ENCODE assay signal across 8 cellular contexts in genomic region chr13:43132228-43132627, GRCh38.
A peak's percentile ranks its signal among the peaks of the same experiment; 100 is the strongest.
DNase-seq lines count a peak whose midpoint lies in the region; ATAC-seq and TF ChIP-seq lines count a peak whose summit lies in the region.

No MANE protein-coding gene starts in this region.

- TF ChIP-seq EP300 in stomach (IDR thresholded peaks at IDR 0.05) = no peak
- TF ChIP-seq EP300 in esophagus muscularis mucosa (IDR thresholded peaks at IDR 0.05) = no peak

- WGBS in stomach, 5 donors = 42 to 70% (median 45%) methylated on average over 4 of the region's 4 CpGs
- 73% methylated on average over 4 of the region's 4 CpGs for whole genome bisulfite sequencing in esophagus muscularis mucosa

- no peak overlapping the region for H3K4me3 Mint-ChIP-seq in activated naive CD8-positive, alpha-beta T cell treated with anti-CD3 and anti-CD28 coated beads, Interleukin-2, amount 50 U/mL, for 24 hours
- no peak overlapping the region for H3K4me3 Mint-ChIP-seq in activated naive CD8-positive, alpha-beta T cell treated with anti-CD3 and anti-CD28 coated beads for 36 hours
- H3K4me3 Mint-ChIP-seq in glutamatergic neuron (ENCODE audit: unreplicated experiment) = no peak overlapping the region
- H3K4me3 Mint-ChIP-seq in T-helper 17 cell = no peak overlapping the region

- no peaks in the 10 kb centered on the region for H4K20me1 ChIP-seq in OCI-LY1 (ENCODE audit: insufficient read depth, low read length)

- H3K4me2 ChIP-seq in OCI-LY1 (ENCODE audit: low read length) = peak overlapping the region; percentile 44

- H3F3A ChIP-seq in OCI-LY1 (ENCODE audit: insufficient read depth, low read length) = peaks cover 19% of the 10 kb centered on the region; the same call in 1 of the 2 replicates

- H3K27me3 Mint-ChIP-seq in activated naive CD8-positive, alpha-beta T cell treated with anti-CD3 and anti-CD28 coated beads, Interleukin-2, amount 50 U/mL, for 24 hours = peaks cover 2% of the 10 kb centered on the region
- H3K27me3 Mint-ChIP-seq in activated naive CD8-positive, alpha-beta T cell treated with anti-CD3 and anti-CD28 coated beads for 36 hours = no peaks in the 10 kb centered on the region
- H3K27me3 Mint-ChIP-seq in glutamatergic neuron (ENCODE audit: unreplicated experiment) (peaks cover 7% of the 10 kb centered on the region), T-helper 17 cell (peaks cover 57% of the 10 kb centered on the region)

- H3K4me1 ChIP-seq in OCI-LY1 (ENCODE audit: insufficient read depth, low read length, severe bottlenecking) (peaks cover 90% of the 10 kb centered on the region), stomach (peaks cover 0 to 11% (median 3%) of the 10 kb centered on the region in 4 donors), esophagus muscularis mucosa (peaks cover 9 to 14% (median 9%) of the 10 kb centered on the region in 4 donors)

- H3K27me3 ChIP-seq in OCI-LY1 (ENCODE audit: insufficient read depth, low read length) = no peaks in the 10 kb centered on the region
- H3K27me3 ChIP-seq in stomach = peaks cover 0 to 7% (median 0%) of the 10 kb centered on the region in 3 donors
- H3K27me3 ChIP-seq in esophagus muscularis mucosa = no peaks in the 10 kb centered on the region

- no peaks in the 10 kb centered on the region for H3K79me2 ChIP-seq in OCI-LY1 (ENCODE audit: insufficient read depth, low read length)

- TF ChIP-seq POLR2A in stomach (IDR thresholded peaks at IDR 0.05) (no peak), esophagus muscularis mucosa (IDR thresholded peaks at IDR 0.05; ENCODE audit: low read depth) (no peak)

- no peaks in the 10 kb centered on the region for H3K36me3 Mint-ChIP-seq in activated naive CD8-positive, alpha-beta T cell treated with anti-CD3 and anti-CD28 coated beads, Interleukin-2, amount 50 U/mL, for 24 hours (ENCODE audit: low read depth)
- no peaks in the 10 kb centered on the region for H3K36me3 Mint-ChIP-seq in activated naive CD8-positive, alpha-beta T cell treated with anti-CD3 and anti-CD28 coated beads for 36 hours
- no peaks in the 10 kb centered on the region for H3K36me3 Mint-ChIP-seq in glutamatergic neuron (ENCODE audit: unreplicated experiment)
- peaks cover 12% of the 10 kb centered on the region for H3K36me3 Mint-ChIP-seq in T-helper 17 cell (ENCODE audit: low read depth)

- peak; percentile 39 for ATAC-seq in activated naive CD8-positive, alpha-beta T cell treated with anti-CD3 and anti-CD28 coated beads, Interleukin-2, amount 50 U/mL, for 24 hours
- no peak for ATAC-seq in T-helper 17 cell
- no peak for ATAC-seq in HG03045 (IDR thresholded peaks at IDR 0.05; ENCODE audit: unreplicated experiment)

- TF ChIP-seq CTCF in OCI-LY1 (IDR thresholded peaks at IDR 0.05; ENCODE audit: low read length) = peak; percentile 60
- TF ChIP-seq CTCF in glutamatergic neuron (IDR thresholded peaks at IDR 0.05; ENCODE audit: partially characterized antibody, unreplicated experiment) = no peak
- TF ChIP-seq CTCF in stomach (IDR thresholded peaks at IDR 0.05) = peak in 3 of 7 experiments; percentile 20 to 65 (median 33)
- TF ChIP-seq CTCF in esophagus muscularis mucosa (IDR thresholded peaks at IDR 0.05) = no peak

- H3K9me3 Mint-ChIP-seq in activated naive CD8-positive, alpha-beta T cell treated with anti-CD3 and anti-CD28 coated beads, Interleukin-2, amount 50 U/mL, for 24 hours = no peaks in the 10 kb centered on the region
- no peaks in the 10 kb centered on the region for H3K9me3 Mint-ChIP-seq in activated naive CD8-positive, alpha-beta T cell treated with anti-CD3 and anti-CD28 coated beads for 36 hours
- peaks cover 14% of the 10 kb centered on the region for H3K9me3 Mint-ChIP-seq in glutamatergic neuron (ENCODE audit: unreplicated experiment)

- no peaks in the 10 kb centered on the region for H3K9me2 ChIP-seq in OCI-LY1 (ENCODE audit: low read depth, low read length)

- peak overlapping the region; percentile 52 for H3K9ac ChIP-seq in OCI-LY1 (ENCODE audit: low read length)

- H3K9me3 ChIP-seq in OCI-LY1 (ENCODE audit: low read length) = no peaks in the 10 kb centered on the region
- H3K9me3 ChIP-seq in stomach = no peaks in the 10 kb centered on the region
- no peaks in the 10 kb centered on the region for H3K9me3 ChIP-seq in T-helper 17 cell (ENCODE audit: control insufficient read depth, low read length, poor library complexity, severe bottlenecking)
- H3K9me3 ChIP-seq in esophagus muscularis mucosa = no peaks in the 10 kb centered on the region

- H3K36me3 ChIP-seq in OCI-LY1 (ENCODE audit: insufficient read depth, low read length) = no peaks in the 10 kb centered on the region
- H3K36me3 ChIP-seq in stomach = no peaks in the 10 kb centered on the region
- H3K36me3 ChIP-seq in esophagus muscularis mucosa = no peaks in the 10 kb centered on the region

- H3K27ac ChIP-seq in OCI-LY1 (ENCODE audit: low read depth, low read length, poor library complexity, severe bottlenecking) (peak overlapping the region; percentile 99), stomach (no peak overlapping the region), esophagus muscularis mucosa (replicated peaks in 1 of 4) (no peak overlapping the region)

- no peak for DNase-seq in activated naive CD8-positive, alpha-beta T cell treated with anti-CD3 and anti-CD28 coated beads, Interleukin-2, amount 50 U/mL, for 24 hours
- DNase-seq in activated naive CD8-positive, alpha-beta T cell treated with anti-CD3 and anti-CD28 coated beads for 36 hours = no peak
- no peak for DNase-seq in glutamatergic neuron
- peak; percentile 40 for DNase-seq in stomach
- DNase-seq in T-helper 17 cell = no peak
- DNase-seq in esophagus muscularis mucosa (ENCODE audit: extremely low spot score) = no peak

- H3K27ac Mint-ChIP-seq in activated naive CD8-positive, alpha-beta T cell treated with anti-CD3 and anti-CD28 coated beads, Interleukin-2, amount 50 U/mL, for 24 hours = no peak overlapping the region
- no peak overlapping the region for H3K27ac Mint-ChIP-seq in activated naive CD8-positive, alpha-beta T cell treated with anti-CD3 and anti-CD28 coated beads for 36 hours
- H3K27ac Mint-ChIP-seq in glutamatergic neuron (ENCODE audit: unreplicated experiment) (peak overlapping the region; percentile 67), T-helper 17 cell (no peak overlapping the region)

- H3K4me3 ChIP-seq in OCI-LY1 (ENCODE audit: low read depth, low read length, poor library complexity, severe bottlenecking) (no peak overlapping the region), stomach (no peak overlapping the region), esophagus muscularis mucosa (no peak overlapping the region)

- intact Hi-C loops in stomach (cut with DNase I; ENCODE audit: low total_unique reads) (loop anchor here (10.0 kb wide), 1 partner anchor 537 kb away; no protein-coding TSS in a partner anchor), esophagus muscularis mucosa (cut with DNase I) (no loop called here)

- no peak overlapping the region for H2AFZ ChIP-seq in OCI-LY1 (ENCODE audit: low read length)

- H3K4me1 Mint-ChIP-seq in activated naive CD8-positive, alpha-beta T cell treated with anti-CD3 and anti-CD28 coated beads, Interleukin-2, amount 50 U/mL, for 24 hours = peaks cover 11% of the 10 kb centered on the region
- H3K4me1 Mint-ChIP-seq in activated naive CD8-positive, alpha-beta T cell treated with anti-CD3 and anti-CD28 coated beads for 36 hours = peaks cover 11% of the 10 kb centered on the region
- H3K4me1 Mint-ChIP-seq in glutamatergic neuron (ENCODE audit: low read depth, unreplicated experiment) = peaks cover 65% of the 10 kb centered on the region
- peaks cover 12% of the 10 kb centered on the region for H3K4me1 Mint-ChIP-seq in T-helper 17 cell
